Comparison of ENCODE assay signal across 24 cellular contexts in genomic region chr17:71917715-71918114, GRCh38.
"Had no signal": no experiment of that assay in that cellular context is flagged by ENCODE, and none has a peak within 500 bp of the region (broad histone marks: within the 10 kb centered on the region; RNA-seq: fewer than 3 reads in every experiment).

No MANE protein-coding gene starts in this region.

- ATAC-seq: HepG2, Panc1, Right ventricle myocardium inferior, SK-N-SH treated with all-trans-retinoic acid at 6 μM for 48 hours had no signal

- H3K4me3 ChIP-seq: SJCRH30 had no signal

- H3K9me3 ChIP-seq: SJCRH30 had no signal

- H3K36me3 ChIP-seq: SJCRH30 had no signal

- H3K27me3 ChIP-seq: SJCRH30 had no signal

- H3K4me1 ChIP-seq: SJCRH30 had no signal

- DNase-seq: IMR-90, Karpas-422, KG1, MM.1S, NCI-H1092 treated with DMSO at 0.1 percent for 48 hours, NCI-H1436, NCI-H187, NCI-H2029, NCI-H2081 treated with DMSO at 0.1 percent for 48 hours, NCI-H2171, NCI-H226, NCI-H446, NCI-H510A, NCI-H524 treated with DMSO at 0.1 percent for 48 hours, NCI-H69, NCI-H774, SHP77 treated with DMSO at 0.1 percent for 48 hours, SJCRH30, T-helper 1 cell had no signal

- H3K27ac ChIP-seq: RWPE1, SJCRH30 had no signal

- FAIRE-seq: HepG2 had no signal
